ENCODE assay signal across 8 cellular contexts in genomic region chr19:57583521-57584416, GRCh38. TPM values are rescaled to one million over a fixed set of nuclear protein-coding genes. Genes with fewer than 3 reads are reported as not detected.
DNase-seq lines count a peak whose midpoint lies in the region; ATAC-seq, FAIRE-seq and TF ChIP-seq lines count a peak whose summit lies in the region.

TSS of gene ZIK1 (plus strand) at chr19:57584145. CDS start at chr19:57584357, 212 bp downstream.

- CTCF ChIA-PET in endothelial cell of umbilical vein (lab: Charles Lee), result no interaction called here

- no peak within 1 kb of the TSS for H3K27ac ChIP-seq in endothelial cell of umbilical vein (ENCODE audit: insufficient read depth, low read depth, low read length)
- peak within 1 kb of the TSS; percentile 61 for H3K27ac ChIP-seq in mesendoderm (ENCODE audit: low read depth, low read length)

- peak; percentile 97 for DNase-seq in GM03348 (ENCODE audit: low spot score)
- peak; percentile 88 for DNase-seq in NCI-H2227 treated with DMSO at 0.1 percent for 48 hours (lab: John Stamatoyannopoulos, UW)
- peak; percentile 85 for DNase-seq in activated CD8-positive, alpha-beta memory T cell treated with anti-CD3 and anti-CD28 coated beads, Interleukin-2, amount 50 U/mL, for 4 hours
- DNase-seq in endothelial cell of umbilical vein (ENCODE audit: low read depth, low spot score), result peak; percentile 48
- DNase-seq in mesendoderm, result peak; percentile 99
- peak; percentile 63 to 78 (median 66) for DNase-seq in stimulated activated CD4-positive, alpha-beta T cell treated with anti-CD3 and anti-CD28 coated beads, TNF-alpha, amount 100 ng/mL, for 48 hours (ENCODE audit: low read depth in 3 of 3)
- DNase-seq in NOMO-1 (lab: John Stamatoyannopoulos, UW; ENCODE audit: unreplicated experiment in 2 of 2), result no peak

- H4K20me1 ChIP-seq in endothelial cell of umbilical vein (replicated peaks; ENCODE audit: control insufficient read depth, extremely low read depth, insufficient read depth, low read length), result no peaks in the 10 kb centered on the region

- peak; percentile 82 for ATAC-seq in HG02623 (IDR thresholded peaks at IDR 0.05; ENCODE audit: unreplicated experiment)

- BruUV-seq in endothelial cell of umbilical vein (replicated peaks; lab: Mats Ljungman, UMichigan), result no TSS peak

- H3K27me3 ChIP-seq in endothelial cell of umbilical vein (ENCODE audit: control insufficient read depth in 2 of 2, insufficient read depth in 2 of 2, low read length in 2 of 2) (no peaks in the 10 kb centered on the region), mesendoderm (ENCODE audit: insufficient read depth, low read length, poor library complexity) (no peaks in the 10 kb centered on the region)

- H3K18ac ChIP-seq in mesendoderm (ENCODE audit: low read length), result peak within 1 kb of the TSS; percentile 28

- H3K4me3 ChIP-seq in endothelial cell of umbilical vein (replicated peaks in 1 of 3; ENCODE audit: insufficient read depth in 1 of 3, low read depth in 1 of 3, low read length in 3 of 3), result peak within 1 kb of the TSS in 2 of 3 experiments; percentile 8 to 44
- peak within 1 kb of the TSS; percentile 79 for H3K4me3 ChIP-seq in mesendoderm (ENCODE audit: low read length)

- no CpG with 5 or more reads among the region's 76 CpGs for WGBS in mesendoderm (ENCODE audit: extremely low coverage, insufficient coverage, low lambda C conversion rate)

- no peak within 1 kb of the TSS for H4K5ac ChIP-seq in mesendoderm (ENCODE audit: low read length)

- H4K8ac ChIP-seq in mesendoderm (ENCODE audit: low read depth, low read length), result no peak within 1 kb of the TSS

- H2AK5ac ChIP-seq in mesendoderm (ENCODE audit: low read length), result no peak within 1 kb of the TSS

- TF ChIP-seq POLR2A in endothelial cell of umbilical vein (IDR thresholded peaks at IDR 0.05; ENCODE audit: low read depth, low read length), result no peak

- peak within 1 kb of the TSS; percentile 95 for H3K56ac ChIP-seq in mesendoderm (ENCODE audit: low read length)

- H3K9ac ChIP-seq in endothelial cell of umbilical vein (replicated peaks; ENCODE audit: extremely low read depth, insufficient read depth, low read length) (no peak within 1 kb of the TSS), mesendoderm (ENCODE audit: low read length) (peak within 1 kb of the TSS; percentile 83)

- peaks cover 2% of the 10 kb centered on the region for H3K9me3 ChIP-seq in endothelial cell of umbilical vein (replicated peaks; ENCODE audit: control insufficient read depth, insufficient read depth, low read length)

- H3K4me1 ChIP-seq in endothelial cell of umbilical vein (ENCODE audit: control insufficient read depth, extremely low read depth, insufficient read depth, low read length) (no peaks in the 10 kb centered on the region), mesendoderm (ENCODE audit: control insufficient read depth, low read depth, low read length) (no peaks in the 10 kb centered on the region)

- H2BK15ac ChIP-seq in mesendoderm (replicated peaks; ENCODE audit: low read depth), result no peak within 1 kb of the TSS

- intact Hi-C loops in endothelial cell of umbilical vein (cut with micrococcal nuclease), result no loop called here

- H3K9me1 ChIP-seq in endothelial cell of umbilical vein (replicated peaks; ENCODE audit: control insufficient read depth, extremely low read depth, insufficient read depth, low read length), result no peaks in the 10 kb centered on the region

- peak; percentile 71 for FAIRE-seq in endothelial cell of umbilical vein (lab: Jason Lieb, UNC)

- peak within 1 kb of the TSS; percentile 75 for H3K23ac ChIP-seq in mesendoderm (ENCODE audit: low read length)

- peak within 1 kb of the TSS; percentile 54 for H2AFZ ChIP-seq in endothelial cell of umbilical vein (ENCODE audit: low read depth, low read length)

- H3K79me2 ChIP-seq in endothelial cell of umbilical vein (ENCODE audit: control insufficient read depth, insufficient read depth, low read length) (no peaks in the 10 kb centered on the region), mesendoderm (ENCODE audit: control insufficient read depth, insufficient read depth, low read length) (peaks cover 12% of the 10 kb centered on the region)

- POLR2A ChIA-PET in endothelial cell of umbilical vein (lab: Charles Lee), result no interaction called here

- H3K36me3 ChIP-seq in endothelial cell of umbilical vein (ENCODE audit: control insufficient read depth in 2 of 2, extremely low read depth in 1 of 2, insufficient read depth in 2 of 2, low read length in 2 of 2) (no peaks in the 10 kb centered on the region), mesendoderm (ENCODE audit: control insufficient read depth, insufficient read depth, low read length) (peaks cover 3% of the 10 kb centered on the region)

- no peak within 1 kb of the TSS for H2BK120ac ChIP-seq in mesendoderm (ENCODE audit: low read depth, low read length)

- peak within 1 kb of the TSS; percentile 32 for H3K4me2 ChIP-seq in endothelial cell of umbilical vein (ENCODE audit: insufficient read depth, low read length)
- peak within 1 kb of the TSS; percentile 86 for H3K4me2 ChIP-seq in mesendoderm (ENCODE audit: low read length)

- H2BK5ac ChIP-seq in mesendoderm (ENCODE audit: low read length), result no peak within 1 kb of the TSS

- peak within 1 kb of the TSS; percentile 75 for H3K4ac ChIP-seq in mesendoderm (ENCODE audit: low read depth, low read length)

- dilution Hi-C loops in endothelial cell of umbilical vein (cut with MboI; ENCODE audit: extremely low pct_ligation_motif_present, low sequenced_read_pairs), result no loop called here

- H3K79me1 ChIP-seq in mesendoderm (ENCODE audit: low read length), result peaks cover 23% of the 10 kb centered on the region

- no peak for TF ChIP-seq CTCF in endothelial cell of umbilical vein (IDR thresholded peaks at IDR 0.05; ENCODE audit: extremely low read depth in 1 of 2, insufficient read depth in 1 of 2, low read depth in 1 of 2, low read length in 2 of 2)

TF ChIP-seq in endothelial cell of umbilical vein, 7 proteins besides CTCF, POLR2A, EP300 and RAD21:
- no peak for TF ChIP-seq EZH2 (IDR thresholded peaks at IDR 0.05; ENCODE audit: borderline replicate concordance, low read depth, low read length, severe bottlenecking)
- TF ChIP-seq MAX (IDR thresholded peaks at IDR 0.05; ENCODE audit: insufficient read depth, insufficient read length), result peak; percentile 54
- no peak for TF ChIP-seq MYC (IDR thresholded peaks at IDR 0.05; ENCODE audit: low read depth, low read length)
- no peak for TF ChIP-seq FOS (IDR thresholded peaks at IDR 0.05; ENCODE audit: borderline replicate concordance, insufficient read depth, low read length)

RNA-seq across cellular contexts. Expression of gene ZIK1, which starts in this region (rescaled TPM):
- total RNA-seq in endothelial cell of umbilical vein, result 1.3 and 2.4 TPM in 2 replicates
- polyA plus RNA-seq in endothelial cell of umbilical vein, result 0.79 and 0.99 TPM in 2 replicates
- 0.84 and 0.96 TPM in 2 replicates for polyA plus RNA-seq in endothelial cell of umbilical vein (2011; cell fraction: cytosol; rRNA removed)
- polyA plus RNA-seq in endothelial cell of umbilical vein (2011; cell fraction: nucleus; rRNA removed), result 0.63 and 1.4 TPM in 2 replicates
- polyA plus RNA-seq in endothelial cell of umbilical vein (2012), result 0.26 and 0.37 TPM in 2 replicates
- polyA minus RNA-seq in endothelial cell of umbilical vein, result 0.58 and 1.6 TPM in 2 replicates
- not detected for polyA minus RNA-seq in endothelial cell of umbilical vein (2011; cell fraction: cytosol; rRNA and poly(A)+ RNA removed)
- 0.82 and 0.96 TPM in 2 replicates for polyA minus RNA-seq in endothelial cell of umbilical vein (2011; cell fraction: nucleus; rRNA and poly(A)+ RNA removed)
- polyA plus RNA-seq in mesendoderm (2013, experiment 1 of 2), result 26.0 TPM
- polyA plus RNA-seq in mesendoderm (2013, experiment 2 of 2), result 25.9 TPM

Comparison
In these comparisons a context has a peak if more than half of its experiments do, and no peak if none do; other contexts are left out.
1. DNase-seq: peak in GM03348 (single experiment), NCI-H2227 treated with DMSO at 0.1 percent for 48 hours (single experiment), activated CD8-positive, alpha-beta memory T cell treated with anti-CD3 and anti-CD28 coated beads, Interleukin-2, amount 50 U/mL, for 4 hours (single experiment), endothelial cell of umbilical vein (single experiment), mesendoderm (single experiment) and stimulated activated CD4-positive, alpha-beta T cell treated with anti-CD3 and anti-CD28 coated beads, TNF-alpha, amount 100 ng/mL, for 48 hours (3 of 3); none in NOMO-1 (0 of 2).